1 cellular context compared by ENCODE assay signal in genomic region chr19:41926861-41927809, GRCh38.
TF ChIP-seq lines count a peak whose summit lies in the region.

No MANE protein-coding gene starts in this region.

TF ChIP-seq in endothelial cell of umbilical vein, 7 proteins besides CTCF, POLR2A, EP300 and RAD21:
- TF ChIP-seq JUN (IDR thresholded peaks at IDR 0.05; ENCODE audit: borderline replicate concordance, insufficient read depth, insufficient read length, low read depth) (no peak), FOS (IDR thresholded peaks at IDR 0.05; ENCODE audit: borderline replicate concordance, insufficient read depth, low read length) (no peak), POLR2AphosphoS5 (IDR thresholded peaks at IDR 0.05; ENCODE audit: insufficient read depth, low read depth, low read length) (no peak), GATA2 (IDR thresholded peaks at IDR 0.05; ENCODE audit: insufficient read depth, insufficient read length, low read depth, low read length) (no peak), EZH2 (IDR thresholded peaks at IDR 0.05; ENCODE audit: borderline replicate concordance, low read depth, low read length, severe bottlenecking) (peak; percentile 53), MYC (IDR thresholded peaks at IDR 0.05; ENCODE audit: low read depth, low read length) (no peak)
